Comparison of ENCODE assay signal across 8 cellular contexts in genomic region chr9:116687074-116687761, GRCh38. TPM values are rescaled to one million over a fixed set of nuclear protein-coding genes. Genes with fewer than 3 reads are reported as not detected.
A peak's percentile ranks its signal among the peaks of the same experiment; 100 is the strongest.
DNase-seq lines count a peak whose midpoint lies in the region; ATAC-seq and TF ChIP-seq lines count a peak whose summit lies in the region.

Gene TRIM32 (plus strand): TSS chr9:116687305. CDS start chr9:116697743, 10,438 bp downstream.

- POLR2A ChIA-PET in PC-9 (lab: Charles Lee; ENCODE audit: unreplicated experiment), result interaction anchor here (0.5 to 0.7 kb wide), 3 partner anchors 45 to 591 kb away, joined by 3 to 8 read pairs (median 6); no protein-coding TSS in a partner anchor

- H3K27me3 ChIP-seq in PC-9 (ENCODE audit: insufficient read depth, low read depth), result no peaks in the 10 kb centered on the region
- no peaks in the 10 kb centered on the region for H3K27me3 ChIP-seq in esophagus squamous epithelium
- no peaks in the 10 kb centered on the region for H3K27me3 ChIP-seq in muscle layer of duodenum (ENCODE audit: low read depth, low read length)

- H3K4me3 ChIP-seq in PC-9 (peak within 1 kb of the TSS; percentile 84), esophagus squamous epithelium (peak within 1 kb of the TSS; percentile 67 to 90 (median 78)), muscle layer of duodenum (ENCODE audit: low read depth in 1 of 2, low read length in 2 of 2) (peak within 1 kb of the TSS; percentile 69 to 95)

- WGBS in esophagus squamous epithelium, 2 donors, result 0 to 4% methylated on average over 8 to 28 of the region's 54 CpGs

- ATAC-seq in GM21528 (IDR thresholded peaks at IDR 0.05; ENCODE audit: low FRiP score, unreplicated experiment), result peak; percentile 98

- no peaks in the 10 kb centered on the region for H3K9me2 ChIP-seq in PC-9 (ENCODE audit: insufficient read depth)

- H3K36me3 ChIP-seq in PC-9 (ENCODE audit: low read depth), result no peaks in the 10 kb centered on the region
- no peaks in the 10 kb centered on the region for H3K36me3 ChIP-seq in esophagus squamous epithelium
- H3K36me3 ChIP-seq in muscle layer of duodenum (ENCODE audit: control insufficient read depth in 1 of 2, insufficient read depth in 2 of 2, low read length in 2 of 2), result no peaks in the 10 kb centered on the region

- peak within 1 kb of the TSS; percentile 88 for H3K4me2 ChIP-seq in PC-9

- H3K4me1 ChIP-seq in PC-9 (replicated peaks; ENCODE audit: insufficient read depth) (peaks cover 40% of the 10 kb centered on the region), esophagus squamous epithelium (peaks cover 15 to 53% (median 17%) of the 10 kb centered on the region in 3 donors), muscle layer of duodenum (ENCODE audit: control insufficient read depth in 1 of 2, insufficient read depth in 2 of 2, low read length in 2 of 2) (peaks cover 7 to 20% of the 10 kb centered on the region in 2 donors)

- peak within 1 kb of the TSS; percentile 87 for H2AFZ ChIP-seq in PC-9

- H3K27ac ChIP-seq in PC-9 (no peak within 1 kb of the TSS), esophagus squamous epithelium (peak within 1 kb of the TSS; percentile 81 to 90 (median 88)), muscle layer of duodenum (ENCODE audit: low read length) (peak within 1 kb of the TSS; percentile 60)

- intact Hi-C loops in PC-9 (cut with micrococcal nuclease; ENCODE audit: unreplicated experiment), result no loop called here
- intact Hi-C loops in esophagus squamous epithelium (cut with DNase I), result no loop called here

- BruUV-seq in PC-9 (replicated peaks; lab: Mats Ljungman, UMichigan), result no TSS peak

- CTCF ChIA-PET in PC-9 (lab: Charles Lee), result interaction anchor here (0.6 to 0.7 kb wide), 2 partner anchors 449 to 1775 kb away, joined by 3 to 9 read pairs; no protein-coding TSS in a partner anchor

- H3K9me3 ChIP-seq in PC-9 (ENCODE audit: insufficient read depth, low read depth) (no peaks in the 10 kb centered on the region), esophagus squamous epithelium (no peaks in the 10 kb centered on the region), muscle layer of duodenum (ENCODE audit: control insufficient read depth in 1 of 2, low read length in 2 of 2) (no peaks in the 10 kb centered on the region)

- TF ChIP-seq POLR2A in esophagus squamous epithelium (IDR thresholded peaks at IDR 0.05), result peak in 1 of 4 donors; percentile 48

- H3F3A ChIP-seq in PC-9 (ENCODE audit: insufficient read depth, low read depth), result peaks cover 3% of the 10 kb centered on the region

- TF ChIP-seq CTCF in PC-9 (conservative IDR thresholded peaks at IDR 0.05), result no peak
- no peak for TF ChIP-seq CTCF in esophagus squamous epithelium (IDR thresholded peaks at IDR 0.05)

- peaks cover 48% of the 10 kb centered on the region for H3K79me2 ChIP-seq in PC-9 (ENCODE audit: low read depth)

- H4K20me1 ChIP-seq in PC-9 (ENCODE audit: insufficient read depth), result no peaks in the 10 kb centered on the region

- DNase-seq in DMS114 treated with DMSO at 0.1 percent for 48 hours (lab: John Stamatoyannopoulos, UW; ENCODE audit: unreplicated experiment) (peak; percentile 66), HuH-7.5 (ENCODE audit: low spot score) (peak; percentile 84), PC-9 (peak; percentile 74 to 96), esophagus squamous epithelium (lab: John Stamatoyannopoulos, UW) (peak; percentile 17)
- peak; percentile 97 to 98 for DNase-seq in activated T-cell treated with anti-CD3 and anti-CD28 coated beads, Interleukin-2, amount 50 U/mL, for 48 hours
- peak; percentile 85 to 87 for DNase-seq in stimulated activated CD8-positive, alpha-beta memory T cell treated with anti-CD3 and anti-CD28 coated beads, Interleukin-7, amount 100 ng/mL, for 4 hours (ENCODE audit: low read depth in 2 of 2)

RNA-seq across cellular contexts. Expression of gene TRIM32, which starts in this region (rescaled TPM):
- total RNA-seq in PC-9 (2021) (40.5 TPM in 2 replicates), esophagus squamous epithelium (10 to 100 TPM in 2 of 4 donors, 1 to 10 TPM in 2; 7.2 to 16.4 (median 11.6) TPM)

Comparison
In these comparisons a context has a peak if more than half of its experiments do, and no peak if none do; other contexts are left out.
1. DNase-seq: peak in every context shown above with its lines; median percentile 98 in activated T-cell treated with anti-CD3 and anti-CD28 coated beads, Interleukin-2, amount 50 U/mL, for 48 hours; 86 in stimulated activated CD8-positive, alpha-beta memory T cell treated with anti-CD3 and anti-CD28 coated beads, Interleukin-7, amount 100 ng/mL, for 4 hours; 85 in PC-9; 84 in HuH-7.5; 66 in DMS114 treated with DMSO at 0.1 percent for 48 hours; 17 in esophagus squamous epithelium.